In genomic region chr6:2245103-2245953, GRCh38 we compare ENCODE assay signal across 1 cellular context.
TF ChIP-seq lines count a peak whose summit lies in the region.

GMDS (minus strand) TSS chr6:2245605.

TF ChIP-seq in IMR-90, 13 proteins besides CTCF, POLR2A, EP300 and RAD21:
- TF ChIP-seq ELK1 (IDR thresholded peaks at IDR 0.05; ENCODE audit: borderline replicate concordance, low read depth, low read length) (no peak), NFE2L2 (IDR thresholded peaks at IDR 0.05; ENCODE audit: low read depth, low read length) (no peak), CHD1 (IDR thresholded peaks at IDR 0.05; ENCODE audit: low read depth, low read length) (no peak), RCOR1 (IDR thresholded peaks at IDR 0.05; ENCODE audit: insufficient replicate concordance, low read length) (no peak), BHLHE40 (IDR thresholded peaks at IDR 0.05; ENCODE audit: low read depth, low read length) (peak; percentile 78), SMC3 (IDR thresholded peaks at IDR 0.05; ENCODE audit: low read depth, low read length) (no peak), RFX5 (IDR thresholded peaks at IDR 0.05; ENCODE audit: low read depth, low read length) (no peak), FOS (IDR thresholded peaks at IDR 0.05; ENCODE audit: low read depth, low read length) (no peak), CEBPB (IDR thresholded peaks at IDR 0.05; ENCODE audit: low read depth, low read length) (no peak), USF2 (IDR thresholded peaks at IDR 0.05; ENCODE audit: low read depth, low read length) (no peak), MAFK (IDR thresholded peaks at IDR 0.05; ENCODE audit: low read depth, low read length) (no peak), MAZ (IDR thresholded peaks at IDR 0.05; ENCODE audit: borderline replicate concordance, low read depth, low read length) (peak; percentile 58; the same call in 1 of the 2 replicates), MXI1 (IDR thresholded peaks at IDR 0.05; ENCODE audit: borderline replicate concordance, low read depth, low read length) (peak; percentile 84)
